Comparison of ENCODE assay signal across 22 cellular contexts in genomic region chr16:58088116-58088515, GRCh38.
"Had no signal": no experiment of that assay in that cellular context is flagged by ENCODE, and none has a peak within 500 bp of the region (broad histone marks: within the 10 kb centered on the region; RNA-seq: fewer than 3 reads in every experiment).

No MANE protein-coding gene starts in this region.

- H3K9me3 ChIP-seq: mucosa of descending colon, pancreas, psoas muscle, right lobe of liver, testis, tibial nerve had no signal

- H3K4me1 Mint-ChIP-seq: stimulated activated naive B cell treated with anti-CD40 and anti-IgM and Interleukin-4, amounts not matched to agents 10 μg/mL and 1 μg/mL and 100 μg/mL, for 72 hours; stimulated activated naive CD8-positive, alpha-beta T cell treated with anti-CD3 and anti-CD28 coated beads, Interleukin-15, amount 100 ng/mL, for 72 hours had no signal

- H3K4me1 ChIP-seq: foreskin keratinocyte, neural progenitor cell, pancreas, psoas muscle, right lobe of liver, testis had no signal

- H3K4me3 ChIP-seq: hepatocyte, mucosa of descending colon, neural progenitor cell, pancreas, psoas muscle, right lobe of liver, testis, tibial nerve had no signal

- H3K79me2 ChIP-seq: hepatocyte had no signal

- H3K4me2 ChIP-seq: hepatocyte, neural progenitor cell had no signal

- H3K27ac Mint-ChIP-seq: natural killer cell treated with Interleukin-12 subunit alpha and Interleukin-12 subunit beta and Interleukin-15 and Interleukin-18, amount 100 ng/mL, for 72 hours; neural progenitor cell; stimulated activated naive B cell treated with anti-CD40 and anti-IgM and Interleukin-4, amounts not matched to agents 10 μg/mL and 1 μg/mL and 100 μg/mL, for 72 hours; stimulated activated naive CD8-positive, alpha-beta T cell treated with anti-CD3 and anti-CD28 coated beads, Interleukin-15, amount 100 ng/mL, for 72 hours had no signal

- H3K4me3 Mint-ChIP-seq: natural killer cell treated with Interleukin-12 subunit alpha and Interleukin-12 subunit beta and Interleukin-15 and Interleukin-18, amount 100 ng/mL, for 72 hours; neural progenitor cell; stimulated activated naive B cell treated with anti-CD40 and anti-IgM and Interleukin-4, amounts not matched to agents 10 μg/mL and 1 μg/mL and 100 μg/mL, for 72 hours; stimulated activated naive CD8-positive, alpha-beta T cell treated with anti-CD3 and anti-CD28 coated beads, Interleukin-15, amount 100 ng/mL, for 72 hours had no signal

- H3K36me3 ChIP-seq: neural progenitor cell, pancreas, right lobe of liver, tibial nerve had no signal

- FAIRE-seq: colon, endothelial cell of umbilical vein, pancreas had no signal

- DNase-seq: dermis blood vessel endothelial cell; erythroblast; foreskin keratinocyte; left colon; mucosa of descending colon; occipital lobe; psoas muscle; retina; stimulated activated CD4-positive, alpha-beta T cell treated with anti-CD3 and anti-CD28 coated beads, Interleukin-15, amount 100 ng/mL, for 24 hours; stimulated activated CD4-positive, alpha-beta T cell treated with anti-CD3 and anti-CD28 coated beads, Interleukin-1b, Interleukin-23, amount 100 ng/mL, for 48 hours; stimulated activated CD4-positive, alpha-beta T cell treated with anti-CD3 and anti-CD28 coated beads, Interleukin-4, amount 100 ng/mL, for 24 hours; stimulated activated naive B cell treated with anti-CD40 and anti-IgM and Interleukin-4, amounts not matched to agents 10 μg/mL and 1 μg/mL and 100 μg/mL, for 72 hours; stimulated activated naive CD8-positive, alpha-beta T cell treated with anti-CD3 and anti-CD28 coated beads, Interleukin-15, amount 100 ng/mL, for 72 hours; testis had no signal

- H3K9ac ChIP-seq: neural progenitor cell had no signal

- H2AFZ ChIP-seq: hepatocyte, neural progenitor cell had no signal

- H3K27ac ChIP-seq: foreskin keratinocyte, hepatocyte, neural progenitor cell, pancreas, psoas muscle, right lobe of liver, testis, tibial nerve had no signal

- H3K9me3 Mint-ChIP-seq: natural killer cell treated with Interleukin-12 subunit alpha and Interleukin-12 subunit beta and Interleukin-15 and Interleukin-18, amount 100 ng/mL, for 72 hours; neural progenitor cell; stimulated activated naive B cell treated with anti-CD40 and anti-IgM and Interleukin-4, amounts not matched to agents 10 μg/mL and 1 μg/mL and 100 μg/mL, for 72 hours; stimulated activated naive CD8-positive, alpha-beta T cell treated with anti-CD3 and anti-CD28 coated beads, Interleukin-15, amount 100 ng/mL, for 72 hours had no signal

- H3K27me3 ChIP-seq: hepatocyte, neural progenitor cell, pancreas, right lobe of liver, testis, tibial nerve had no signal

- ATAC-seq: foreskin keratinocyte; left colon; mucosa of descending colon; psoas muscle; right lobe of liver; stimulated activated naive B cell treated with anti-CD40 and anti-IgM and Interleukin-4, amounts not matched to agents 10 μg/mL and 1 μg/mL and 100 μg/mL, for 72 hours; stimulated activated naive CD8-positive, alpha-beta T cell treated with anti-CD3 and anti-CD28 coated beads, Interleukin-15, amount 100 ng/mL, for 72 hours had no signal

- H3K36me3 Mint-ChIP-seq: natural killer cell treated with Interleukin-12 subunit alpha and Interleukin-12 subunit beta and Interleukin-15 and Interleukin-18, amount 100 ng/mL, for 72 hours; neural progenitor cell; stimulated activated naive B cell treated with anti-CD40 and anti-IgM and Interleukin-4, amounts not matched to agents 10 μg/mL and 1 μg/mL and 100 μg/mL, for 72 hours had no signal
